18 cellular contexts compared by ENCODE assay signal in the genomic region with DNA sequence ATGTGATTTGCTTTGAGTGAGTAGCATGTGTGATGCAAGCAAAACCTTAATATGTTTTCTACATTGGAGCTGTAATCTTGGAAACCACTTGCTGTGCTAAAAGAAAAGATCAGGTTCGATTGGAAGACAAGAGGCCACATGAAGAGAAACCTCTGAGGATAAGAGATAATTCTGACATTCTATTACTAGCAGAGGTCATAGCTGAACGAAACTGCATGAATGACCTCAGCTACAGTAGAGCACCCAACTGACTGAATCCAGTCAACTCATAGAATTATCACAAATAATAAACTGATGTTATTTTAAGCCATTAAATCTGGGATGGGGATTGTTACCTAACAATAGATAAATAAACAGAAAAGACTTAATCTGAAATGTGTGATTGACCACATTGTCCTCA.
DNase-seq lines count a peak whose midpoint lies in the region; ATAC-seq and TF ChIP-seq lines count a peak whose summit lies in the region.
"Had no signal": no experiment of that assay in that cellular context is flagged by ENCODE, and none has a peak within 500 bp of the region (broad histone marks: within the 10 kb centered on the region; RNA-seq: fewer than 3 reads in every experiment).

No MANE protein-coding gene starts in this region.

- H3F3A ChIP-seq in DOHH2 (ENCODE audit: control insufficient read depth, insufficient read depth), result peaks cover 51% of the 10 kb centered on the region

- intact Hi-C loops in left ventricle myocardium superior (cut with micrococcal nuclease), result no loop called here

- peaks cover 20% of the 10 kb centered on the region for H3K36me3 ChIP-seq in BLaER1
- H3K36me3 ChIP-seq in DOHH2 (ENCODE audit: control insufficient read depth, low read length), result peaks cover 46% of the 10 kb centered on the region
- H3K36me3 ChIP-seq in Karpas-422 (ENCODE audit: insufficient read depth, low read length), result peaks cover 29% of the 10 kb centered on the region

- peak overlapping the region; percentile 47 for H3K27ac ChIP-seq in BLaER1
- peak overlapping the region; percentile 88 for H3K27ac ChIP-seq in DOHH2 (ENCODE audit: low read depth, low read length)
- H3K27ac ChIP-seq in Karpas-422 (ENCODE audit: low read length), result peak overlapping the region; percentile 91
- H3K27ac ChIP-seq: HL-60, SK-N-MC had no signal

- DNase-seq in Karpas-422, result peak; percentile 57
- DNase-seq in left ventricle myocardium superior, result no peak
- DNase-seq in foreskin melanocyte, result no peak
- DNase-seq in stimulated activated CD4-positive, alpha-beta T cell treated with anti-CD3 and anti-CD28 coated beads, Interleukin-4, amount 100 ng/mL, for 1 hour, result no peak
- DNase-seq: Calu3; CD4-positive, alpha-beta memory T cell; DMS53; HFFc6; NCI-H1105 treated with DMSO at 0.1 percent for 48 hours; NCI-H187; NCI-H82 had no signal

- H3K4me3 ChIP-seq in BLaER1, result no peak overlapping the region
- peak overlapping the region; percentile 19 for H3K4me3 ChIP-seq in DOHH2 (ENCODE audit: low read length)
- no peak overlapping the region for H3K4me3 ChIP-seq in Karpas-422 (ENCODE audit: low read length)
- H3K4me3 ChIP-seq: SK-N-MC had no signal

- H4K20me1 ChIP-seq in BLaER1, result no peaks in the 10 kb centered on the region
- H4K20me1 ChIP-seq in DOHH2 (ENCODE audit: control insufficient read depth, insufficient read depth, low read depth, low read length), result no peaks in the 10 kb centered on the region
- H4K20me1 ChIP-seq in Karpas-422 (ENCODE audit: insufficient read depth, low read depth, low read length), result no peaks in the 10 kb centered on the region

- H3K9ac ChIP-seq in BLaER1 (no peak overlapping the region), Karpas-422 (ENCODE audit: low read length) (no peak overlapping the region)

- H3K4me2 ChIP-seq in BLaER1 (peak overlapping the region; percentile 16), DOHH2 (ENCODE audit: low read length) (peak overlapping the region; percentile 91), Karpas-422 (ENCODE audit: low read depth, low read length, poor library complexity, severe bottlenecking) (peak overlapping the region; percentile 15)

- H3K4me1 ChIP-seq in BLaER1, result peaks cover 83% of the 10 kb centered on the region
- peaks cover 100% of the 10 kb centered on the region for H3K4me1 ChIP-seq in DOHH2 (ENCODE audit: control insufficient read depth, low read length)
- peaks cover 97% of the 10 kb centered on the region for H3K4me1 ChIP-seq in Karpas-422 (ENCODE audit: low read length)

- no peak for TF ChIP-seq CTCF in DOHH2 (IDR thresholded peaks at IDR 0.05; ENCODE audit: low read depth, low read length, poor library complexity, severe bottlenecking)

- no peak overlapping the region for H2AFZ ChIP-seq in Karpas-422 (ENCODE audit: low read length)

- peak; percentile 21 for ATAC-seq in left ventricle myocardium superior
- ATAC-seq in HG03457 (IDR thresholded peaks at IDR 0.05; ENCODE audit: unreplicated experiment), result no peak
- no peak for ATAC-seq in HG03439 (IDR thresholded peaks at IDR 0.05; ENCODE audit: unreplicated experiment)
- ATAC-seq: Panc1 had no signal

- no peaks in the 10 kb centered on the region for H3K27me3 ChIP-seq in BLaER1
- H3K27me3 ChIP-seq in DOHH2 (ENCODE audit: control insufficient read depth, low read length), result no peaks in the 10 kb centered on the region
- H3K27me3 ChIP-seq in Karpas-422 (ENCODE audit: low read length), result no peaks in the 10 kb centered on the region

- H3K9me3 ChIP-seq in BLaER1 (no peaks in the 10 kb centered on the region), DOHH2 (ENCODE audit: control insufficient read depth, insufficient read depth, low read length) (no peaks in the 10 kb centered on the region), Karpas-422 (ENCODE audit: low read length) (no peaks in the 10 kb centered on the region)

- H3K79me2 ChIP-seq in DOHH2 (ENCODE audit: control insufficient read depth, low read length) (peaks cover 98% of the 10 kb centered on the region), Karpas-422 (ENCODE audit: low read length) (peaks cover 97% of the 10 kb centered on the region)

- H3K9me2 ChIP-seq in DOHH2 (replicated peaks; ENCODE audit: control insufficient read depth, low read length) (no peaks in the 10 kb centered on the region), Karpas-422 (replicated peaks; ENCODE audit: insufficient read depth, low read length) (no peaks in the 10 kb centered on the region)

Comparison
In these comparisons a context has a peak if more than half of its experiments do, and no peak if none do; other contexts are left out.
1. H3K4me2 ChIP-seq: peak in every context shown above with its lines; median percentile 91 in DOHH2; 16 in BLaER1; 15 in Karpas-422.